34 cellular contexts compared by ENCODE assay signal in genomic region chr9:85230081-85230480, GRCh38.
"Had no signal": no experiment of that assay in that cellular context is flagged by ENCODE, and none has a peak within 500 bp of the region (broad histone marks: within the 10 kb centered on the region; RNA-seq: fewer than 3 reads in every experiment).

No MANE protein-coding gene starts in this region.

- H3K4me3 ChIP-seq: MG63 had no signal

- H3K36me3 ChIP-seq: MG63 had no signal

- H3K4me2 ChIP-seq: KMS-11 had no signal

- DNase-seq: Karpas-422, Kasumi-1, KG1, MG63, MV-4-11, NCI-H1048, NCI-H1092, NCI-H1092 treated with DMSO at 0.1 percent for 48 hours, NCI-H1105, NCI-H1105 treated with DMSO at 0.1 percent for 48 hours, NCI-H1417, NCI-H1417 treated with DMSO at 0.1 percent for 48 hours, NCI-H1436, NCI-H1436 treated with DMSO at 0.1 percent for 48 hours, NCI-H146, NCI-H1694, NCI-H1694 treated with DMSO at 0.1 percent for 48 hours, NCI-H187, NCI-H187 treated with DMSO at 0.1 percent for 48 hours, NCI-H1930, NCI-H2029, NCI-H2029 treated with DMSO at 0.1 percent for 48 hours, NCI-H2081, NCI-H2081 treated with DMSO at 0.1 percent for 48 hours, NCI-H2107, NCI-H2171, NCI-H2171 treated with DMSO at 0.1 percent for 48 hours, NCI-H2227 treated with DMSO at 0.1 percent for 48 hours, NCI-H226, NCI-H345, NCI-H446, NCI-H446 treated with DMSO at 0.1 percent for 48 hours, NCI-H510A had no signal

- H3K27ac ChIP-seq: KMS-11 had no signal

- H3K27me3 ChIP-seq: MG63 had no signal

- H3K9me3 ChIP-seq: MG63 had no signal

- H3K9ac ChIP-seq: KMS-11 had no signal
